ENCODE assay signal across 10 cellular contexts in the genomic region with DNA sequence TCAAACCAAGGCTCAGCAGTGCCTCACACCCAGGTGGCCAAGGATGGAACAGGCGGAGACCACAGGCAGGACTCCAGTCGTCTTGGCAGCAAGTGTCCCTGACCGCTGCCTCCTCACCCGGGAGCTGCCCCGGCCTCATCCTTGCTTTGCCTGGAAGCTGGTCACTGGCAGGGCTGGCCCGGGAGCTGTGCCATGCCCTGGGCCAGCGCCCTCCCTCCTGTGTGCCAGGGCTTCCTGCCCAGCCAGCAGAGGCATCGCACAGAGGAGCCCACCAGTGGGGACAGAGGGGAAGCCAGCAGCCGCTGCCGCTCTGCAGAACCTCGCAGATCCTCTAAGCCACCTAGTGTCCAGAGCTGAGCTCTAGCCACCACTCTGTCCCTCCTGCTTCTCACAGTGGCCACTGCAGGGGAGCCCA. TPM values are rescaled to one million over a fixed set of nuclear protein-coding genes. Genes with fewer than 3 reads are reported as not detected.
A peak's percentile ranks its signal among the peaks of the same experiment; 100 is the strongest.
DNase-seq lines count a peak whose midpoint lies in the region; ATAC-seq, FAIRE-seq and TF ChIP-seq lines count a peak whose summit lies in the region.
"Had no signal": no experiment of that assay in that cellular context is flagged by ENCODE, and none has a peak within 500 bp of the region (broad histone marks: within the 10 kb centered on the region; RNA-seq: fewer than 3 reads in every experiment).

No MANE protein-coding gene starts in this region.

- 0 out of 2 replicates have a peak, but pooled peaks cover 3% of the 10 kb centered on the region for H3K79me2 ChIP-seq in PC-3 (ENCODE audit: low read length)
- peaks cover 32% of the 10 kb centered on the region for H3K79me2 ChIP-seq in neural progenitor cell (ENCODE audit: low read depth)

- H2AFZ ChIP-seq in PC-3 (ENCODE audit: low read length) (no peak overlapping the region), neural progenitor cell (replicated peaks) (no peak overlapping the region)

- H3K9me2 ChIP-seq in PC-3 (replicated peaks; ENCODE audit: low read length), result no peaks in the 10 kb centered on the region

- no peak overlapping the region for H3K4me2 ChIP-seq in PC-3 (ENCODE audit: low read length)
- H3K4me2 ChIP-seq in neural progenitor cell, result peak overlapping the region; percentile 47

- H3K27me3 ChIP-seq in PC-3 (ENCODE audit: low read length), result no peaks in the 10 kb centered on the region
- H3K27me3 ChIP-seq in neural progenitor cell, result peaks cover 14% of the 10 kb centered on the region

- H3F3A ChIP-seq in PC-3 (ENCODE audit: low read length, unreplicated experiment) (no peaks in the 10 kb centered on the region), neural progenitor cell (ENCODE audit: low read depth) (peaks cover 37% of the 10 kb centered on the region)

- no peaks in the 10 kb centered on the region for H3K36me3 ChIP-seq in PC-3 (ENCODE audit: low read depth, low read length)
- H3K36me3 ChIP-seq in neural progenitor cell, result no peaks in the 10 kb centered on the region

- TF ChIP-seq CTCF in AG09319 (IDR thresholded peaks at IDR 0.05; ENCODE audit: low read depth, low read length) (peak; percentile 16), PC-3 (conservative IDR thresholded peaks at IDR 0.05; ENCODE audit: low read depth, low read length) (peak; percentile 38), neural progenitor cell (IDR thresholded peaks at IDR 0.05) (peak; percentile 53)

- no peaks in the 10 kb centered on the region for H3K9me3 ChIP-seq in PC-3 (ENCODE audit: low read length)
- no peaks in the 10 kb centered on the region for H3K9me3 ChIP-seq in neural progenitor cell (ENCODE audit: low read depth)

- no peak overlapping the region for H3K27ac Mint-ChIP-seq in neural progenitor cell

- H3K4me1 Mint-ChIP-seq in neural progenitor cell, result peaks cover 49% of the 10 kb centered on the region

- no peak for DNase-seq in AG09319 (ENCODE audit: extremely low read depth, low read depth)
- DNase-seq in PC-3, result peak; percentile 21
- peak; percentile 71 to 73 for DNase-seq in frontal cortex (ENCODE audit: low spot score in 2 of 2)
- DNase-seq in neural progenitor cell (ENCODE audit: low spot score), result peak; percentile 73
- DNase-seq in central memory CD4-positive, alpha-beta T cell, result no peak
- DNase-seq in NCI-H510A (lab: John Stamatoyannopoulos, UW), result no peak
- DNase-seq: activated CD4-positive, alpha-beta T cell treated with anti-CD3 and anti-CD28 coated beads, Interleukin-2, amount 50 U/mL, for 4 hours; DND-41 had no signal

- H3K9ac ChIP-seq in PC-3 (ENCODE audit: low read length), result no peak overlapping the region
- H3K9ac ChIP-seq in neural progenitor cell, result no peak overlapping the region

- H3K4me1 ChIP-seq in PC-3 (ENCODE audit: insufficient read depth, low read length), result peaks cover 11% of the 10 kb centered on the region
- H3K4me1 ChIP-seq in neural progenitor cell, result peaks cover 50% of the 10 kb centered on the region

- intact Hi-C loops in PC-3 (cut with micrococcal nuclease), result no loop called here

- no TSS peak for BruUV-seq in PC-3 (replicated peaks; lab: Mats Ljungman, UMichigan)

- H3K4me3 ChIP-seq in PC-3 (ENCODE audit: low read length) (no peak overlapping the region), neural progenitor cell (no peak overlapping the region)

- ATAC-seq in PC-3 (peak; percentile 91), GM21526 (IDR thresholded peaks at IDR 0.05; ENCODE audit: low FRiP score, unreplicated experiment) (no peak), GM19397 (IDR thresholded peaks at IDR 0.05; ENCODE audit: unreplicated experiment) (no peak)

- FAIRE-seq in frontal cortex (lab: Jason Lieb, UNC), result no peak

- no peak overlapping the region for H3K27ac ChIP-seq in PC-3 (ENCODE audit: low read length)
- no peak overlapping the region for H3K27ac ChIP-seq in neural progenitor cell

- POLR2A ChIA-PET in PC-3 (lab: Charles Lee; ENCODE audit: unreplicated experiment), result no interaction called here

- H3K36me3 Mint-ChIP-seq in neural progenitor cell, result peaks cover 2% of the 10 kb centered on the region

- H4K20me1 ChIP-seq in PC-3 (ENCODE audit: low read length) (no peaks in the 10 kb centered on the region), neural progenitor cell (ENCODE audit: low read depth) (peaks cover 58% of the 10 kb centered on the region)

- CTCF ChIA-PET in PC-3 (lab: Charles Lee), result no interaction called here

- H3K9me3 Mint-ChIP-seq in neural progenitor cell, result no peaks in the 10 kb centered on the region

- H3K4me3 Mint-ChIP-seq in neural progenitor cell, result no peak overlapping the region

- H3K27me3 Mint-ChIP-seq in neural progenitor cell (ENCODE audit: insufficient read depth, low read depth), result peaks cover 19% of the 10 kb centered on the region

RNA-seq across cellular contexts. Expression of gene CASZ1, which starts 7.8 kb away (rescaled TPM):
- total RNA-seq in PC-3 (2014; rRNA removed) (12.8 and 21.4 TPM in 2 replicates), frontal cortex (1.6 TPM), neural progenitor cell (ENCODE audit: low replicate concordance) (3.4 and 10.1 TPM in 2 replicates)

Comparison
In these comparisons a context has a peak if more than half of its experiments do, and no peak if none do; other contexts are left out.
1. DNase-seq: peak in PC-3 (single experiment), frontal cortex (2 of 2) and neural progenitor cell (single experiment); none in AG09319 (single experiment), central memory CD4-positive, alpha-beta T cell (single experiment) and NCI-H510A (single experiment).
2. Peak in every context shown above with its lines, with median percentiles within 50 percentile points of each other: CTCF ChIP-seq.